Comparison of ENCODE assay signal across 8 cellular contexts in genomic region chr12:95473947-95474817, GRCh38. TPM values are rescaled to one million over a fixed set of nuclear protein-coding genes. Genes with fewer than 3 reads are reported as not detected.
A peak's percentile ranks its signal among the peaks of the same experiment; 100 is the strongest.
DNase-seq lines count a peak whose midpoint lies in the region; ATAC-seq, FAIRE-seq and TF ChIP-seq lines count a peak whose summit lies in the region.

METAP2 (plus strand) TSS chr12:95474152; CDS start chr12:95474180, 28 bp downstream.

- H3K9me3 ChIP-seq in KOPT-K1 (ENCODE audit: insufficient read depth, low read length, poor library complexity, severe bottlenecking) (no peaks in the 10 kb centered on the region), esophagus muscularis mucosa (no peaks in the 10 kb centered on the region)

- peak within 1 kb of the TSS; percentile 66 to 92 (median 86) for H3K4me3 ChIP-seq in esophagus muscularis mucosa

- peak; percentile 97 for ATAC-seq in GM21786 (IDR thresholded peaks at IDR 0.05; ENCODE audit: unreplicated experiment)
- ATAC-seq in activated T-cell treated with anti-CD3 and anti-CD28 coated beads, Interleukin-2, amount 50 U/mL, for 72 hours (replicated peaks in 1 of 2): peak; percentile 98

- H3K27ac ChIP-seq in KOPT-K1 (ENCODE audit: low read depth, low read length, poor library complexity, severe bottlenecking) (peak within 1 kb of the TSS; percentile 88), esophagus muscularis mucosa (replicated peaks in 1 of 4) (peak within 1 kb of the TSS; percentile 85 to 96 (median 92))

- H3K4me1 ChIP-seq in esophagus muscularis mucosa: peaks cover 17 to 54% (median 48%) of the 10 kb centered on the region in 4 donors

- no peak for TF ChIP-seq EP300 in esophagus muscularis mucosa (IDR thresholded peaks at IDR 0.05)

- peaks cover 13 to 31% of the 10 kb centered on the region in 2 donors for H3K36me3 Mint-ChIP-seq in activated T-cell treated with anti-CD3 and anti-CD28 coated beads, Interleukin-2, amount 50 U/mL, for 72 hours (ENCODE audit: insufficient read depth in 2 of 2)

- DNase-seq in DMS79 (lab: John Stamatoyannopoulos, UW) (peak; percentile 92), RCC 7860 (ENCODE audit: low spot score) (peak; percentile 88), esophagus muscularis mucosa (ENCODE audit: extremely low spot score) (peak; percentile 98), myocyte (ENCODE audit: low read depth) (peak; percentile 99)
- peak; percentile 92 to 94 for DNase-seq in activated T-cell treated with anti-CD3 and anti-CD28 coated beads, Interleukin-2, amount 50 U/mL, for 72 hours
- DNase-seq in stimulated activated CD8-positive, alpha-beta memory T cell treated with anti-CD3 and anti-CD28 coated beads, Interleukin-7, amount 100 ng/mL, for 48 hours (ENCODE audit: extremely low read depth in 1 of 2, low read depth in 1 of 2): peak; percentile 89 to 95

- 2% methylated on average over 33 of the region's 54 CpGs for WGBS in esophagus muscularis mucosa

- TF ChIP-seq POLR2A in esophagus muscularis mucosa (IDR thresholded peaks at IDR 0.05; ENCODE audit: low read depth): peak; percentile 74

- peak within 1 kb of the TSS; percentile 99 for H3K27ac Mint-ChIP-seq in activated T-cell treated with anti-CD3 and anti-CD28 coated beads, Interleukin-2, amount 50 U/mL, for 72 hours

- H3K4me3 Mint-ChIP-seq in activated T-cell treated with anti-CD3 and anti-CD28 coated beads, Interleukin-2, amount 50 U/mL, for 72 hours: peak within 1 kb of the TSS; percentile 93 to 96

- no peak for TF ChIP-seq CTCF in esophagus muscularis mucosa (IDR thresholded peaks at IDR 0.05)

- H3K36me3 ChIP-seq in KOPT-K1 (ENCODE audit: insufficient read depth, low read length) (peaks cover 35% of the 10 kb centered on the region), esophagus muscularis mucosa (peaks cover 5 to 33% (median 20%) of the 10 kb centered on the region in 4 donors)

- no peaks in the 10 kb centered on the region for H3K27me3 Mint-ChIP-seq in activated T-cell treated with anti-CD3 and anti-CD28 coated beads, Interleukin-2, amount 50 U/mL, for 72 hours (ENCODE audit: low read depth)

- H3K27me3 ChIP-seq in esophagus muscularis mucosa: no peaks in the 10 kb centered on the region

- H3K9me3 Mint-ChIP-seq in activated T-cell treated with anti-CD3 and anti-CD28 coated beads, Interleukin-2, amount 50 U/mL, for 72 hours: no peaks in the 10 kb centered on the region

- peak; percentile 70 for FAIRE-seq in RCC 7860 (lab: Jason Lieb, UNC)

- H3K4me1 Mint-ChIP-seq in activated T-cell treated with anti-CD3 and anti-CD28 coated beads, Interleukin-2, amount 50 U/mL, for 72 hours (ENCODE audit: low read depth): peaks cover 50% of the 10 kb centered on the region

- intact Hi-C loops in esophagus muscularis mucosa (cut with DNase I): loop anchor here (5.0 kb wide), 1 partner anchor 87 kb away; no protein-coding TSS in a partner anchor

RNA-seq across cellular contexts. Expression of gene METAP2, which starts in this region (rescaled TPM):
- 100 to 1,000 TPM in 1 of 2 donors, 10 to 100 TPM in 1; 93.9 to 118 TPM for total RNA-seq in activated T-cell treated with anti-CD3 and anti-CD28 coated beads, Interleukin-2, amount 50 U/mL, for 72 hours
- total RNA-seq in esophagus muscularis mucosa (10 to 100 TPM; 52.6 to 76.2 (median 69.7) TPM), myocyte (101 and 126 TPM in 2 replicates)
- polyA plus RNA-seq in myocyte (2012): 52.4 TPM

Comparison
In these comparisons a context has a peak if more than half of its experiments do, and no peak if none do; other contexts are left out.
1. Peak in every context shown above with its lines: DNase-seq, ATAC-seq, H3K4me3 ChIP-seq and H3K27ac ChIP-seq.